In genomic region chr7:94222516-94222915, GRCh38 we compare ENCODE assay signal across 26 cellular contexts.
"Had no signal": no experiment of that assay in that cellular context is flagged by ENCODE, and none has a peak within 500 bp of the region (broad histone marks: within the 10 kb centered on the region; RNA-seq: fewer than 3 reads in every experiment).

No MANE protein-coding gene starts in this region.

- H3K9ac ChIP-seq: parathyroid adenoma had no signal

- H3K79me2 ChIP-seq: hepatocyte, parathyroid adenoma had no signal

- H3K36me3 ChIP-seq: cardiac muscle cell, gastroesophageal sphincter, transverse colon, uterus had no signal

- H3K4me2 ChIP-seq: hepatocyte had no signal

- H3K4me3 ChIP-seq: body of pancreas, cardiac muscle cell, coronary artery, gastroesophageal sphincter, hepatocyte, psoas muscle, testis, transverse colon, uterus had no signal

- H3K9me3 ChIP-seq: body of pancreas, gastroesophageal sphincter, psoas muscle, testis, transverse colon, uterus had no signal

- H3K27ac ChIP-seq: body of pancreas, cardiac muscle cell, coronary artery, gastroesophageal sphincter, hepatocyte, parathyroid adenoma, psoas muscle, testis, transverse colon had no signal

- H2AFZ ChIP-seq: hepatocyte, parathyroid adenoma had no signal

- DNase-seq: activated CD4-positive, alpha-beta memory T cell treated with anti-CD3 and anti-CD28 coated beads, Interleukin-2, amount 10 ng/mL, durations not matched to agents 7 days and 5 days; activated CD4-positive, alpha-beta T cell treated with anti-CD3 and anti-CD28 coated beads, Interleukin-2, amount 10 ng/mL, durations not matched to agents 24 days and 14 days; activated CD4-positive, CD25-positive, alpha-beta regulatory T cell treated with anti-CD3 and anti-CD28 coated beads, Interleukin-2, amount 50 U/mL, for 72 hours; activated naive CD8-positive, alpha-beta T cell treated with anti-CD3 and anti-CD28 coated beads, Interleukin-2, amount 50 U/mL, for 24 hours; activated T-cell treated with anti-CD3 and anti-CD28 coated beads, Interleukin-2, amount 50 U/mL, for 48 hours; anterior cingulate cortex; body of pancreas; cerebellar nuclear complex; effector memory CD8-positive, alpha-beta T cell; erythroblast; kidney; left colon; mammary epithelial cell; midbrain; naive thymus-derived CD4-positive, alpha-beta T cell; psoas muscle; stimulated activated CD4-positive, alpha-beta T cell treated with anti-CD3 and anti-CD28 coated beads, Interleukin-2, amount 100 ng/mL, for 48 hours; stimulated activated naive CD8-positive, alpha-beta T cell treated with anti-CD3 and anti-CD28 coated beads, Interleukin-15, Interleukin-2, amounts not matched to agents 100 U/mL and 50 U/mL, for 24 hours; testis; transverse colon; uterus had no signal

- H3K4me1 ChIP-seq: body of pancreas, parathyroid adenoma, psoas muscle, testis, transverse colon, uterus had no signal

- H3K27me3 ChIP-seq: body of pancreas, cardiac muscle cell, gastroesophageal sphincter, hepatocyte, testis, transverse colon, uterus had no signal
